8 cellular contexts compared by ENCODE assay signal in the genomic region with DNA sequence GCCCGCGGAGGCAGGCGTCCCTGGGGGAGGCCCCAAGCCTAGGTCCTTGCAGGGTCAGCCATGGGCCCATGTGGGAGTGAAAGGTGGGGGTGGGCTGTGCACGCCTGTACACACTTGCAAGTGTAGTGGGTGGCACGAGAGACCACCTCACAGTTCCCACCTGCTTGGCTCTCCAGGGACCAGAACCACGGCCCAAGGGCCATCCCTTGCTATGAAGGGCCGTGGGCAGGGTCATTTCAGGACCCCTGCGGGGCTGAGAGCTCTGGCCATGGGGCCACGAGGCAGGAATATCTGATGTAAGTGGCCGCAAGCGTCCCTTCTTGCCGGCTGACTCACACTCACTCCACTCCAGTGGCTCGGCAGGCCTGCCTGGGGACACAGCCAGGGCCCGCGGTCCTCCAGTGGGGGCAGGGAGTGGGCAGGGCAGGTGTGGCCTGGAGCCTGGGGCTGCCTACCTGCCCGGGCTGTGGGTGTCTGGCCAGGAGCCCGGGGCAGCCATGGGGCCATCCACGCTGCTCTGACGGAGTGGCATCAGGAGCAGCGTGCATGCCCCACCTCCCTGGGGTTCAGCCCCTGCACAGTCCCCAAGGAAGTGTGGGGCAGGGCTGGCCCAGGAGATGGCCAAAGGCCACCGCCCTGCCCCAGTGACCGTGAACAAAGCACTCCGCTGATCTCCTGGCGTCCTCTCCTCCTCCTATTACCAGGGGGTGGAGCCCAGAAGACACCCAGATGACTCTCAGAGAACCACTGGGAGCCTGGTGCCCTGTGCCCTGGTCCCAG. TPM values are rescaled to one million over a fixed set of nuclear protein-coding genes. Genes with fewer than 3 reads are reported as not detected.
DNase-seq lines count a peak whose midpoint lies in the region; ATAC-seq and TF ChIP-seq lines count a peak whose summit lies in the region.

No MANE protein-coding gene starts in this region.

- in situ Hi-C loops in IMR-90 (cut with MboI; ENCODE audit: low sequenced_read_pairs): no loop called here

- no peaks in the 10 kb centered on the region for H3K27me3 ChIP-seq in BLaER1
- H3K27me3 ChIP-seq in IMR-90 (ENCODE audit: control insufficient read depth, insufficient read depth, low read length): no peaks in the 10 kb centered on the region
- no peaks in the 10 kb centered on the region for H3K27me3 ChIP-seq in WERI-Rb-1 (ENCODE audit: insufficient read depth, low read depth, severe bottlenecking)
- no peaks in the 10 kb centered on the region for H3K27me3 ChIP-seq in foreskin keratinocyte

- H3K4me1 Mint-ChIP-seq in osteocyte (ENCODE audit: unreplicated experiment): peaks cover 54% of the 10 kb centered on the region

- no peak for ATAC-seq in IMR-90 (ENCODE audit: low read depth)
- no peak for ATAC-seq in foreskin keratinocyte
- ATAC-seq in HG03045 (IDR thresholded peaks at IDR 0.05; ENCODE audit: unreplicated experiment): no peak
- no peak for ATAC-seq in HG02623 (IDR thresholded peaks at IDR 0.05; ENCODE audit: unreplicated experiment)

- H3K9me1 ChIP-seq in IMR-90 (ENCODE audit: insufficient read depth, low read length): peaks cover 15% of the 10 kb centered on the region

- dilution Hi-C loops in IMR-90 (cut with HindIII; ENCODE audit: low sequenced_read_pairs, unreplicated experiment): no loop called here

- POLR2A ChIA-PET in IMR-90 (lab: Charles Lee; ENCODE audit: unreplicated experiment): no interaction called here

- peak overlapping the region; percentile 89 for H2AK5ac ChIP-seq in IMR-90 (ENCODE audit: low read depth, low read length)

- H2BK120ac ChIP-seq in IMR-90 (ENCODE audit: low read depth, low read length): peak overlapping the region; percentile 96

- H3K4me2 ChIP-seq in BLaER1: peak overlapping the region; percentile 99
- H3K4me2 ChIP-seq in IMR-90 (ENCODE audit: low read depth, low read length): no peak overlapping the region; the same call in 1 of the 2 replicates

- BruUV-seq in IMR-90 (replicated peaks; lab: Mats Ljungman, UMichigan): no TSS peak

- H2AFZ ChIP-seq in IMR-90 (replicated peaks; ENCODE audit: low read length, poor library complexity): peak overlapping the region; percentile 79

- no peaks in the 10 kb centered on the region for H3K36me3 Mint-ChIP-seq in osteocyte (ENCODE audit: unreplicated experiment)

- H3K4me3 ChIP-seq in BLaER1 (peak overlapping the region; percentile 75), IMR-90 (ENCODE audit: insufficient read depth, low read depth, low read length) (no peak overlapping the region), WERI-Rb-1 (ENCODE audit: low read depth, low read length) (no peak overlapping the region)

- CTCF ChIA-PET in IMR-90 (lab: Yijun Ruan, JAX): no interaction called here

- no peaks in the 10 kb centered on the region for H3K27me3 Mint-ChIP-seq in osteocyte (ENCODE audit: unreplicated experiment)

- H4K91ac ChIP-seq in IMR-90 (ENCODE audit: insufficient read depth, low read depth, low read length): peak overlapping the region; percentile 97

- H3K4ac ChIP-seq in IMR-90 (ENCODE audit: low read depth, low read length): peak overlapping the region; percentile 98

- H2BK5ac ChIP-seq in IMR-90 (ENCODE audit: low read depth, low read length, poor library complexity, severe bottlenecking): peak overlapping the region; percentile 96

- H2AK9ac ChIP-seq in IMR-90 (replicated peaks; ENCODE audit: low read depth, low read length, poor library complexity): peak overlapping the region; percentile 98

- peak overlapping the region; percentile 95 for H3K14ac ChIP-seq in IMR-90 (replicated peaks; ENCODE audit: low read depth, low read length)

- H3K4me3 Mint-ChIP-seq in osteocyte (ENCODE audit: unreplicated experiment): peak overlapping the region; percentile 77

- no peak for TF ChIP-seq CTCF in IMR-90 (conservative IDR thresholded peaks at IDR 0.05; ENCODE audit: low read depth, low read length)
- TF ChIP-seq CTCF in WERI-Rb-1 (IDR thresholded peaks at IDR 0.05; ENCODE audit: low read depth, low read length): no peak
- TF ChIP-seq CTCF in foreskin keratinocyte (conservative IDR thresholded peaks at IDR 0.05): no peak
- TF ChIP-seq CTCF in osteocyte (IDR thresholded peaks at IDR 0.05): no peak

- TF ChIP-seq RAD21 in IMR-90 (IDR thresholded peaks at IDR 0.05; ENCODE audit: low read length): no peak

- H3K79me1 ChIP-seq in IMR-90 (ENCODE audit: low read depth in 1 of 2, low read length in 2 of 2): peaks cover 5 to 39% of the 10 kb centered on the region in 2 experiments; a peak in 3 of 4 replicates

- peak; percentile 61 for DNase-seq in IMR-90
- DNase-seq in WERI-Rb-1: peak; percentile 65
- peak in 1 of 2 donors; percentile 33 for DNase-seq in foreskin keratinocyte
- DNase-seq in osteocyte (ENCODE audit: extremely low spot score, unreplicated experiment): peak; percentile 92
- no peak for DNase-seq in stimulated activated naive CD4-positive, alpha-beta T cell (lab: John Stamatoyannopoulos, UW)

- H3K9me3 ChIP-seq in BLaER1: no peaks in the 10 kb centered on the region
- no peaks in the 10 kb centered on the region for H3K9me3 ChIP-seq in IMR-90 (ENCODE audit: control insufficient read depth, insufficient read depth, low read length)
- H3K9me3 ChIP-seq in WERI-Rb-1 (ENCODE audit: severe bottlenecking): no peaks in the 10 kb centered on the region

- peak overlapping the region; percentile 92 for H2BK20ac ChIP-seq in IMR-90 (ENCODE audit: low read depth, low read length)

- H3K9me3 Mint-ChIP-seq in osteocyte (ENCODE audit: unreplicated experiment): no peaks in the 10 kb centered on the region

- no peak for TF ChIP-seq POLR2A in IMR-90 (IDR thresholded peaks at IDR 0.05; ENCODE audit: low read depth, low read length)

- H3K9ac ChIP-seq in BLaER1: peak overlapping the region; percentile 88
- peak overlapping the region; percentile 27; the same call in 1 of the 2 replicates for H3K9ac ChIP-seq in IMR-90 (ENCODE audit: low read depth, low read length)

- H3K4me1 ChIP-seq in BLaER1: peaks cover 91% of the 10 kb centered on the region
- H3K4me1 ChIP-seq in IMR-90 (ENCODE audit: control insufficient read depth, insufficient read depth, low read length): peaks cover 32% of the 10 kb centered on the region
- peaks cover 9% of the 10 kb centered on the region for H3K4me1 ChIP-seq in foreskin keratinocyte

- H3K23ac ChIP-seq in IMR-90 (ENCODE audit: low read depth, low read length): peak overlapping the region; percentile 92

- peak overlapping the region; percentile 37 for H3K18ac ChIP-seq in IMR-90 (ENCODE audit: low read depth, low read length)

- H3K36me3 ChIP-seq in BLaER1 (no peaks in the 10 kb centered on the region), IMR-90 (ENCODE audit: control insufficient read depth, insufficient read depth, low read length) (no peaks in the 10 kb centered on the region), WERI-Rb-1 (no peaks in the 10 kb centered on the region)

- H3K27ac ChIP-seq in BLaER1: peak overlapping the region; percentile 92
- H3K27ac ChIP-seq in IMR-90 (ENCODE audit: insufficient read depth, low read length): peak overlapping the region; percentile 93
- peak overlapping the region; percentile 96 for H3K27ac ChIP-seq in WERI-Rb-1
- H3K27ac ChIP-seq in foreskin keratinocyte: peak overlapping the region; percentile 90

- H4K20me1 ChIP-seq in BLaER1: no peaks in the 10 kb centered on the region
- no peaks in the 10 kb centered on the region for H4K20me1 ChIP-seq in IMR-90 (ENCODE audit: insufficient read depth, low read length)

- H4K5ac ChIP-seq in IMR-90 (ENCODE audit: low read depth, low read length): peak overlapping the region; percentile 98

- H4K8ac ChIP-seq in IMR-90 (ENCODE audit: low read depth in 2 of 2, low read length in 2 of 2): peak overlapping the region; percentile 93 to 98

- intact Hi-C loops in IMR-90 (cut with micrococcal nuclease): no loop called here

- 51% methylated on average over 3 of the region's 24 CpGs; no CpG with 5 or more reads in 1 of the 2 experiments for WGBS in IMR-90 (ENCODE audit: extremely low coverage in 2 of 2, insufficient read length in 1 of 2), 2 experiments

- H3K27ac Mint-ChIP-seq in osteocyte (ENCODE audit: unreplicated experiment): peak overlapping the region; percentile 98

- H2BK15ac ChIP-seq in IMR-90 (ENCODE audit: low read depth, low read length): peak overlapping the region; percentile 89; the same call in 2 of the 3 replicates

- H3K56ac ChIP-seq in IMR-90 (ENCODE audit: extremely low read depth, insufficient read depth, low read length): peak overlapping the region; percentile 74; the same call in 1 of the 2 replicates

TF ChIP-seq in IMR-90, 13 proteins besides CTCF, POLR2A, EP300 and RAD21 (continues in another document):
- TF ChIP-seq CEBPB (IDR thresholded peaks at IDR 0.05; ENCODE audit: low read depth, low read length) (peak; percentile 89), NFE2L2 (IDR thresholded peaks at IDR 0.05; ENCODE audit: low read depth, low read length) (no peak), RCOR1 (IDR thresholded peaks at IDR 0.05; ENCODE audit: insufficient replicate concordance, low read length) (no peak)

RNA-seq across cellular contexts. Expression of a gene that starts 8.6 kb away (rescaled TPM):
- total RNA-seq in IMR-90 (2012; rRNA removed) (20.8 and 21.9 TPM in 2 replicates), foreskin keratinocyte (65.6 and 69.4 TPM in 2 replicates), osteocyte (81.3 and 83.3 TPM in 2 replicates)
- polyA plus RNA-seq in IMR-90 (2012; rRNA removed) (31.8 and 37.5 TPM in 2 replicates), foreskin keratinocyte (45.3 and 58.3 TPM in 2 replicates)
- 25.9 and 51.6 TPM in 2 replicates for polyA plus RNA-seq in IMR-90 (2012; cell fraction: cytosol; rRNA removed)
- 57.0 and 142 TPM in 2 replicates for polyA plus RNA-seq in IMR-90 (2012; cell fraction: nucleus; rRNA removed; ENCODE audit: low replicate concordance)

RNA-seq across cellular contexts. Expression of a gene that starts 36.5 kb away (rescaled TPM):
- total RNA-seq in IMR-90 (2012; rRNA removed) (8.9 and 9.3 TPM in 2 replicates), foreskin keratinocyte (30.1 and 32.9 TPM in 2 replicates), osteocyte (50.6 and 54.2 TPM in 2 replicates)
- polyA plus RNA-seq in IMR-90 (2012; rRNA removed) (26.5 and 28.8 TPM in 2 replicates), foreskin keratinocyte (36.0 and 37.8 TPM in 2 replicates)
- 20.4 and 29.9 TPM in 2 replicates for polyA plus RNA-seq in IMR-90 (2012; cell fraction: cytosol; rRNA removed)
- 15.3 and 28.7 TPM in 2 replicates for polyA plus RNA-seq in IMR-90 (2012; cell fraction: nucleus; rRNA removed; ENCODE audit: low replicate concordance)

RNA-seq across cellular contexts. Expression of a gene that starts 37.1 kb away (rescaled TPM):
- 0.56 and 0.72 TPM in 2 replicates for total RNA-seq in IMR-90 (2012; rRNA removed)
- polyA plus RNA-seq in IMR-90 (2012; rRNA removed): 2.8 and 3.4 TPM in 2 replicates
- polyA plus RNA-seq in IMR-90 (2012; cell fraction: cytosol; rRNA removed): 0.37 and 1.5 TPM in 2 replicates
- polyA plus RNA-seq in IMR-90 (2012; cell fraction: nucleus; rRNA removed; ENCODE audit: low replicate concordance): 19.5 and 47.8 TPM in 2 replicates
- 2.0 and 3.1 TPM in 2 replicates for total RNA-seq in foreskin keratinocyte
- 3.8 and 4.4 TPM in 2 replicates for polyA plus RNA-seq in foreskin keratinocyte
- total RNA-seq in osteocyte: 3.8 and 4.8 TPM in 2 replicates

RNA-seq across cellular contexts. Expression of a gene that starts 44.1 kb away (rescaled TPM):
- total RNA-seq in IMR-90 (2012; rRNA removed) (24.4 and 25.8 TPM in 2 replicates), foreskin keratinocyte (51.2 and 51.7 TPM in 2 replicates), osteocyte (86.0 and 95.9 TPM in 2 replicates)
- polyA plus RNA-seq in IMR-90 (2012; rRNA removed) (65.7 and 67.1 TPM in 2 replicates), foreskin keratinocyte (49.5 and 51.4 TPM in 2 replicates)
- polyA plus RNA-seq in IMR-90 (2012; cell fraction: cytosol; rRNA removed): 38.7 and 95.6 TPM in 2 replicates
- polyA plus RNA-seq in IMR-90 (2012; cell fraction: nucleus; rRNA removed; ENCODE audit: low replicate concordance): 53.9 and 143 TPM in 2 replicates

Comparison
In these comparisons a context has a peak if more than half of its experiments do, and no peak if none do; other contexts are left out.
1. DNase-seq: peak in IMR-90 (single experiment), WERI-Rb-1 (single experiment) and osteocyte (single experiment); none in stimulated activated naive CD4-positive, alpha-beta T cell (0 of 6).
2. Peak in every context shown above with its lines, with median percentiles within 50 percentile points of each other: H3K27ac ChIP-seq.